ENCODE assay signal across 8 cellular contexts in genomic region chr1:92482665-92483441, GRCh38. TPM values are rescaled to one million over a fixed set of nuclear protein-coding genes. Genes with fewer than 3 reads are reported as not detected.
A peak's percentile ranks its signal among the peaks of the same experiment; 100 is the strongest.
DNase-seq lines count a peak whose midpoint lies in the region; ATAC-seq and TF ChIP-seq lines count a peak whose summit lies in the region.

No MANE protein-coding gene starts in this region.

- intact Hi-C loops in PC-3 (cut with micrococcal nuclease) = loop anchor here (10.0 kb wide), 1 partner anchor 102 kb away; no protein-coding TSS in a partner anchor
- intact Hi-C loops in head of caudate nucleus (cut with DNase I) = no loop called here

- no peak overlapping the region for H3K9ac ChIP-seq in PC-3 (ENCODE audit: low read length)

- CTCF ChIA-PET in PC-3 (lab: Charles Lee) = no interaction called here

- H3K27me3 ChIP-seq in PC-3 (ENCODE audit: low read length) (peaks cover 22% of the 10 kb centered on the region), brain microvascular endothelial cell (replicated peaks) (peaks cover 59% of the 10 kb centered on the region), upper lobe of left lung (peaks cover 0 to 64% (median 33%) of the 10 kb centered on the region in 4 donors)

- H3K9me2 ChIP-seq in PC-3 (replicated peaks; ENCODE audit: low read length) = no peaks in the 10 kb centered on the region

- TF ChIP-seq CTCF in PC-3 (conservative IDR thresholded peaks at IDR 0.05; ENCODE audit: low read depth, low read length) (no peak), brain microvascular endothelial cell (IDR thresholded peaks at IDR 0.05; ENCODE audit: low read depth, low read length, missing control alignments) (no peak), upper lobe of left lung (IDR thresholded peaks at IDR 0.05) (no peak)

- peak; percentile 11 to 32 for DNase-seq in NCI-H2081 (lab: John Stamatoyannopoulos, UW)
- no peak for DNase-seq in NCI-H2081 treated with DMSO at 0.1 percent for 48 hours (lab: John Stamatoyannopoulos, UW)
- no peak for DNase-seq in PC-3
- DNase-seq in brain microvascular endothelial cell = no peak
- peak; percentile 11 to 38 for DNase-seq in memory B cell (ENCODE audit: low spot score in 2 of 2)
- peak in 1 of 2 donors; percentile 87 for DNase-seq in upper lobe of left lung
- no peak for DNase-seq in SHP77 (lab: John Stamatoyannopoulos, UW)
- DNase-seq in head of caudate nucleus = no peak

- no peaks in the 10 kb centered on the region for H3K36me3 ChIP-seq in PC-3 (ENCODE audit: low read depth, low read length)
- no peaks in the 10 kb centered on the region for H3K36me3 ChIP-seq in brain microvascular endothelial cell (replicated peaks)
- no peaks in the 10 kb centered on the region for H3K36me3 ChIP-seq in upper lobe of left lung

- H3K4me3 ChIP-seq in PC-3 (ENCODE audit: low read length) (peak overlapping the region; percentile 71), brain microvascular endothelial cell (ENCODE audit: low read depth, low read length) (peak overlapping the region; percentile 22), upper lobe of left lung (peak overlapping the region in 3 of 4 donors; percentile 54 to 57 (median 54))

- H3K27ac Mint-ChIP-seq in memory B cell = no peak overlapping the region

- H3K4me1 ChIP-seq in PC-3 (ENCODE audit: insufficient read depth, low read length) (peaks cover 13% of the 10 kb centered on the region; the same call in 1 of the 2 replicates), upper lobe of left lung (peaks cover 63 to 73% (median 67%) of the 10 kb centered on the region in 4 donors)

- peak overlapping the region; percentile 98 for H2AFZ ChIP-seq in PC-3 (ENCODE audit: low read length)

- POLR2A ChIA-PET in PC-3 (lab: Charles Lee; ENCODE audit: unreplicated experiment) = no interaction called here

- no peak for TF ChIP-seq EP300 in upper lobe of left lung (IDR thresholded peaks at IDR 0.05)

- H3K9me3 ChIP-seq in PC-3 (ENCODE audit: low read length) (no peaks in the 10 kb centered on the region), upper lobe of left lung (no peaks in the 10 kb centered on the region)

- peak overlapping the region; percentile 92 for H3K4me3 Mint-ChIP-seq in memory B cell

- peak overlapping the region; percentile 99 for H3K4me2 ChIP-seq in PC-3 (ENCODE audit: low read length)

- no peaks in the 10 kb centered on the region for H3K79me2 ChIP-seq in PC-3 (ENCODE audit: low read length)

- H4K20me1 ChIP-seq in PC-3 (ENCODE audit: low read length) = no peaks in the 10 kb centered on the region

- peaks cover 25% of the 10 kb centered on the region for H3K4me1 Mint-ChIP-seq in memory B cell

- TF ChIP-seq POLR2A in upper lobe of left lung (IDR thresholded peaks at IDR 0.05) = no peak

- 1 to 4% methylated on average over 14 to 41 of the region's 53 CpGs for WGBS in upper lobe of left lung, 2 donors

- H3K27me3 Mint-ChIP-seq in memory B cell = peaks cover 28% of the 10 kb centered on the region

- peaks cover 2% of the 10 kb centered on the region for H3K36me3 Mint-ChIP-seq in memory B cell

- BruUV-seq in PC-3 (replicated peaks; lab: Mats Ljungman, UMichigan) = no TSS peak

- in situ Hi-C loops in brain microvascular endothelial cell (cut with HindIII; ENCODE audit: low pct_ligation_motif_present, low sequenced_read_pairs) = no loop called here

- H3F3A ChIP-seq in PC-3 (ENCODE audit: low read length, unreplicated experiment) = no peaks in the 10 kb centered on the region

- no peak for ATAC-seq in PC-3
- ATAC-seq in memory B cell (ENCODE audit: low read depth) = peak; percentile 29
- ATAC-seq in upper lobe of left lung (ENCODE audit: low FRiP score in 2 of 2) = peak in 1 of 2 donors; percentile 2

- H3K9me3 Mint-ChIP-seq in memory B cell = peaks cover 1% of the 10 kb centered on the region

- H3K27ac ChIP-seq in PC-3 (ENCODE audit: low read length) (no peak overlapping the region), brain microvascular endothelial cell (no peak overlapping the region), upper lobe of left lung (peak overlapping the region in 3 of 4 donors; percentile 26 to 85 (median 30))

RNA-seq across cellular contexts. Expression of gene GFI1, which starts 3.9 kb away (rescaled TPM):
- total RNA-seq in PC-3 (2014; rRNA removed) (0.29 and 0.84 TPM in 2 replicates), upper lobe of left lung (1 to 10 TPM; 2.0 to 7.3 (median 4.0) TPM)

Comparison
In these comparisons a context has a peak if more than half of its experiments do, and no peak if none do; other contexts are left out.
1. DNase-seq: peak in NCI-H2081 (2 of 2) and memory B cell (2 of 2); none in NCI-H2081 treated with DMSO at 0.1 percent for 48 hours (single experiment), PC-3 (single experiment), brain microvascular endothelial cell (single experiment), SHP77 (0 of 2) and head of caudate nucleus (0 of 42).
2. H3K27ac ChIP-seq: peak in upper lobe of left lung (3 of 4); none in PC-3 (single experiment) and brain microvascular endothelial cell (single experiment).
3. Peak in every context shown above with its lines, with median percentiles within 50 percentile points of each other: H3K4me3 ChIP-seq.